In genomic region chr2:64400733-64401500, GRCh38 we compare ENCODE assay signal across 17 cellular contexts. TPM values are rescaled to one million over a fixed set of nuclear protein-coding genes. Genes with fewer than 3 reads are reported as not detected.
A peak's percentile ranks its signal among the peaks of the same experiment; 100 is the strongest.
DNase-seq lines count a peak whose midpoint lies in the region; ATAC-seq and TF ChIP-seq lines count a peak whose summit lies in the region.
"Had no signal": no experiment of that assay in that cellular context is flagged by ENCODE, and none has a peak within 500 bp of the region (broad histone marks: within the 10 kb centered on the region; RNA-seq: fewer than 3 reads in every experiment).

No MANE protein-coding gene starts in this region.

- H3K4me3 Mint-ChIP-seq in activated naive CD8-positive, alpha-beta T cell treated with anti-CD3 and anti-CD28 coated beads for 36 hours: no peak overlapping the region
- H3K4me3 Mint-ChIP-seq: activated T-cell treated with anti-CD3 and anti-CD28 coated beads, Interleukin-2, amount 50 U/mL, for 4 hours; CD4-positive, alpha-beta memory T cell had no signal

- intact Hi-C loops in psoas muscle (cut with DNase I): loop anchor here in 1 of 2 donors (5.0 kb wide), 2 partner anchors 39 to 69 kb away; no protein-coding TSS in a partner anchor

- peak; percentile 18 to 73 (median 34) for ATAC-seq in psoas muscle
- ATAC-seq: activated T-cell treated with anti-CD3 and anti-CD28 coated beads, Interleukin-2, amount 50 U/mL, for 4 hours had no signal

- 42 to 63% (median 49%) methylated on average over 8 of the region's 8 CpGs for whole genome bisulfite sequencing in psoas muscle, 3 donors

- H3K36me3 Mint-ChIP-seq in activated naive CD8-positive, alpha-beta T cell treated with anti-CD3 and anti-CD28 coated beads for 36 hours: no peaks in the 10 kb centered on the region
- H3K36me3 Mint-ChIP-seq: CD4-positive, alpha-beta memory T cell had no signal

- H3K4me3 ChIP-seq in iPS-20b (ENCODE audit: low read length): no peak overlapping the region
- no peak overlapping the region for H3K4me3 ChIP-seq in psoas muscle
- H3K4me3 ChIP-seq: ascending aorta, pancreas, SK-N-MC had no signal

- no peaks in the 10 kb centered on the region for H3K27me3 ChIP-seq in iPS-20b (ENCODE audit: insufficient read depth, low read length)
- no peaks in the 10 kb centered on the region for H3K27me3 ChIP-seq in psoas muscle (ENCODE audit: insufficient read depth in 3 of 3, low read length in 2 of 3)
- H3K27me3 ChIP-seq: ascending aorta, pancreas had no signal

- no peaks in the 10 kb centered on the region for H3K9me3 ChIP-seq in iPS-20b (ENCODE audit: insufficient read depth, low read depth, low read length)
- H3K9me3 ChIP-seq in psoas muscle: no peaks in the 10 kb centered on the region
- H3K9me3 ChIP-seq: ascending aorta, pancreas had no signal

- peak; percentile 55 for DNase-seq in DMS53 treated with DMSO at 0.1 percent for 48 hours (lab: John Stamatoyannopoulos, UW; ENCODE audit: unreplicated experiment)
- peak; percentile 78 for DNase-seq in NCI-H82 (lab: John Stamatoyannopoulos, UW)
- DNase-seq in psoas muscle: no peak
- no peak for DNase-seq in NCI-H2029 (lab: John Stamatoyannopoulos, UW)
- DNase-seq in activated naive CD8-positive, alpha-beta T cell treated with anti-CD3 and anti-CD28 coated beads for 36 hours: no peak
- no peak for DNase-seq in medulla oblongata (ENCODE audit: extremely low spot score)
- no peak for DNase-seq in D341Med (ENCODE audit: low spot score)
- DNase-seq: activated CD4-positive, CD25-positive, alpha-beta regulatory T cell treated with anti-CD3 and anti-CD28 coated beads, Interleukin-2, amount 50 U/mL, for 72 hours; activated T-cell treated with anti-CD3 and anti-CD28 coated beads, Interleukin-2, amount 50 U/mL, for 4 hours; CD4-positive, alpha-beta memory T cell; NCI-H526; stimulated activated CD4-positive, alpha-beta T cell treated with anti-CD3 and anti-CD28 coated beads, Interleukin-2, amount 100 ng/mL, for 48 hours; stimulated activated naive CD4-positive, alpha-beta T cell had no signal

- no peaks in the 10 kb centered on the region for H3K27me3 Mint-ChIP-seq in activated naive CD8-positive, alpha-beta T cell treated with anti-CD3 and anti-CD28 coated beads for 36 hours

- peaks cover 34% of the 10 kb centered on the region; the same call in 1 of the 2 replicates for H3K4me1 ChIP-seq in iPS-20b (ENCODE audit: insufficient read depth, low read length)
- H3K4me1 ChIP-seq in psoas muscle: peaks cover 55% of the 10 kb centered on the region

- 0 out of 2 replicates have a peak overlapping the region, but pooled peaks have one; percentile 9 for H3K9ac ChIP-seq in iPS-20b (ENCODE audit: low read depth, low read length)

- TF ChIP-seq CTCF in psoas muscle (IDR thresholded peaks at IDR 0.05): no peak

- H3K4me1 Mint-ChIP-seq in activated naive CD8-positive, alpha-beta T cell treated with anti-CD3 and anti-CD28 coated beads for 36 hours: peaks cover 2% of the 10 kb centered on the region
- H3K4me1 Mint-ChIP-seq: CD4-positive, alpha-beta memory T cell had no signal

- no peaks in the 10 kb centered on the region for H3K36me3 ChIP-seq in iPS-20b (ENCODE audit: insufficient read depth, low read depth, low read length)
- no peaks in the 10 kb centered on the region for H3K36me3 ChIP-seq in psoas muscle (ENCODE audit: insufficient read depth in 1 of 2, low read depth in 1 of 2)
- H3K36me3 ChIP-seq: ascending aorta, pancreas had no signal

- H3K27ac Mint-ChIP-seq in activated naive CD8-positive, alpha-beta T cell treated with anti-CD3 and anti-CD28 coated beads for 36 hours: no peak overlapping the region

- no peaks in the 10 kb centered on the region for H3K9me3 Mint-ChIP-seq in activated naive CD8-positive, alpha-beta T cell treated with anti-CD3 and anti-CD28 coated beads for 36 hours
- H3K9me3 Mint-ChIP-seq: activated T-cell treated with anti-CD3 and anti-CD28 coated beads, Interleukin-2, amount 50 U/mL, for 4 hours; CD4-positive, alpha-beta memory T cell had no signal

- no peak overlapping the region for H3K27ac ChIP-seq in iPS-20b (ENCODE audit: low read length)
- H3K27ac ChIP-seq in psoas muscle: peak overlapping the region; percentile 50
- H3K27ac ChIP-seq: ascending aorta, SK-N-MC had no signal

RNA-seq across cellular contexts. Expression of gene LGALSL, which starts 53.0 kb away (rescaled TPM):
- total RNA-seq in psoas muscle: 10 to 100 TPM; 11.4 to 30.9 (median 23.2) TPM
- 1 to 10 TPM; 3.6 to 4.6 (median 4.2) TPM for polyA plus RNA-seq in psoas muscle
- total RNA-seq in activated naive CD8-positive, alpha-beta T cell treated with anti-CD3 and anti-CD28 coated beads for 36 hours: 1 to 10 TPM; 4.0 to 4.1 TPM

Comparison
In these comparisons a context has a peak if more than half of its experiments do, and no peak if none do; other contexts are left out.
1. DNase-seq: peak in DMS53 treated with DMSO at 0.1 percent for 48 hours (single experiment) and NCI-H82 (single experiment); none in psoas muscle (0 of 2), NCI-H2029 (single experiment), activated naive CD8-positive, alpha-beta T cell treated with anti-CD3 and anti-CD28 coated beads for 36 hours (single experiment), medulla oblongata (single experiment) and D341Med (single experiment).